Comparison of ENCODE assay signal across 9 cellular contexts in the genomic region with DNA sequence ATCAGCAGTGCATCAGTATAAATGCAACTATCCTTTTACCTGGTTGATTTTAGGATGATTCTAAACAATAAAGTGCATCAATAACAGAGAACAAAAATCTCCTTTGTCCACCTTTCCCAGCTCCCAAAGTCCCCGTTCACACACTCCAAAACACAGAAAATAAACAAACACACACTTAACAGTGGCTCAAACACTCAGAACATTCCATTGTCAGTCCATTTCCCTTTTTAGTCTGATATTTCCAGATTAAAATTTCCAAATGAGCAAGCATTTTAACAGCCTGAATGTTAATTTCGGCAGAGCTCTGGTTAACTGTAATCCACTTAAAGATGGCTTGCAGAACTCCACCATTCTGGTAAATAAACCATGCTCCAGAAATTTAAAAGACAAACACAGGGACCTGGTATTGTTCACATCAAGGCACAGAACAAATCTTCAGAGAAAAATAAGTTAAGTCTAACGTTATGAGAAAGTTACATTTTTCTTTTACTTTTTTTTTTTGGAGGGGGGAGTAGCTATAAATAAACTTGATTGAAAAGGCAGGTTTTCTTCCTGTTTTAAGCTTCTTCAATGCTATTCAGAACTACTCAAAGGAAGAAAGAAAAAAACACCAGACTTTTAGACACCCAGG.
DNase-seq lines count a peak whose midpoint lies in the region; TF ChIP-seq lines count a peak whose summit lies in the region.
"Had no signal": no experiment of that assay in that cellular context is flagged by ENCODE, and none has a peak within 500 bp of the region (broad histone marks: within the 10 kb centered on the region; RNA-seq: fewer than 3 reads in every experiment).

No MANE protein-coding gene starts in this region.

- H3K4me3 ChIP-seq in AG04449 (ENCODE audit: low read depth, low read length): peak overlapping the region; percentile 63
- H3K4me3 ChIP-seq in muscle layer of colon (ENCODE audit: low read depth in 1 of 2, low read length in 2 of 2): peak overlapping the region; percentile 39 to 88

- H3K27ac ChIP-seq in cingulate gyrus (ENCODE audit: low read depth, low read length): peak overlapping the region; percentile 62
- peak overlapping the region; percentile 97 for H3K27ac ChIP-seq in muscle layer of colon (ENCODE audit: low read depth, low read length)

- no peaks in the 10 kb centered on the region for H3K9me3 ChIP-seq in muscle layer of colon (ENCODE audit: low read length)

- peaks cover 28% of the 10 kb centered on the region for H3K4me1 Mint-ChIP-seq in chondrocyte (ENCODE audit: low read depth)

- CTCF ChIA-PET in AG04449 (lab: Yijun Ruan, JAX): interaction anchor here (0.7 to 3.0 kb wide), 16 partner anchors 10 to 227 kb away, joined by 3 to 58 read pairs (median 4); no protein-coding TSS in a partner anchor

- DNase-seq in AG04449 (ENCODE audit: low read depth, low spot score) (no peak), KBM-7 (peak; percentile 5), NCI-H2029 treated with DMSO at 0.1 percent for 48 hours (lab: John Stamatoyannopoulos, UW) (no peak), HuH-7.5 (ENCODE audit: low spot score) (no peak), cortex of kidney (lab: John Stamatoyannopoulos, UW) (no peak), chondrocyte (ENCODE audit: low spot score) (no peak)

- no peaks in the 10 kb centered on the region for H3K27me3 Mint-ChIP-seq in chondrocyte (ENCODE audit: low read depth)
- H3K27me3 Mint-ChIP-seq: dendritic cell treated with granulocyte-macrophage colony-stimulating factor and Interleukin-4, amounts not matched to agents 40 ng/mL and 50 ng/mL, for 4 days had no signal

- no peaks in the 10 kb centered on the region for H3K36me3 ChIP-seq in muscle layer of colon (ENCODE audit: insufficient read depth, low read length)

- in situ Hi-C loops in KBM-7 (cut with MboI; ENCODE audit: low pct_unique_long_range_greater_than_20kb, low sequenced_read_pairs): no loop called here

- POLR2A ChIA-PET in AG04449 (lab: Yijun Ruan, JAX): interaction anchor here (1.1 to 1.7 kb wide), 4 partner anchors 11 to 177 kb away, joined by 3 to 7 read pairs (median 6); no protein-coding TSS in a partner anchor

- H3K27me3 ChIP-seq in muscle layer of colon (ENCODE audit: control insufficient read depth in 1 of 2, insufficient read depth in 2 of 2, low read length in 2 of 2): no peaks in the 10 kb centered on the region

- H3K36me3 Mint-ChIP-seq in chondrocyte (ENCODE audit: low read depth): no peaks in the 10 kb centered on the region

- H3K9ac ChIP-seq in muscle layer of colon (ENCODE audit: low read length): peak overlapping the region; percentile 94

- H3K4me1 ChIP-seq in muscle layer of colon (ENCODE audit: insufficient read depth, low read length): peaks cover 30% of the 10 kb centered on the region

- no peaks in the 10 kb centered on the region for H3K9me3 Mint-ChIP-seq in chondrocyte (ENCODE audit: low read depth)
- H3K9me3 Mint-ChIP-seq: dendritic cell treated with granulocyte-macrophage colony-stimulating factor and Interleukin-4, amounts not matched to agents 40 ng/mL and 50 ng/mL, for 4 days had no signal

- H3K27ac Mint-ChIP-seq in chondrocyte (ENCODE audit: unreplicated experiment): no peak overlapping the region
- H3K27ac Mint-ChIP-seq: dendritic cell treated with granulocyte-macrophage colony-stimulating factor and Interleukin-4, amounts not matched to agents 40 ng/mL and 50 ng/mL, for 4 days had no signal

- H3K4me3 Mint-ChIP-seq in chondrocyte (ENCODE audit: unreplicated experiment): no peak overlapping the region
- H3K4me3 Mint-ChIP-seq: dendritic cell treated with granulocyte-macrophage colony-stimulating factor and Interleukin-4, amounts not matched to agents 40 ng/mL and 50 ng/mL, for 4 days had no signal

- TF ChIP-seq CTCF in AG04449 (IDR thresholded peaks at IDR 0.05; ENCODE audit: insufficient read depth, low read length, missing control alignments) (no peak), chondrocyte (IDR thresholded peaks at IDR 0.05) (no peak)
